Comparison of ENCODE assay signal across 1 cellular context in genomic region chr5:134148986-134149539, GRCh38.
TF ChIP-seq lines count a peak whose summit lies in the region.

No MANE protein-coding gene starts in this region.

TF ChIP-seq in IMR-90, 13 proteins besides CTCF, POLR2A, EP300 and RAD21:
- TF ChIP-seq BHLHE40 (IDR thresholded peaks at IDR 0.05; ENCODE audit: low read depth, low read length) (no peak), RCOR1 (IDR thresholded peaks at IDR 0.05; ENCODE audit: insufficient replicate concordance, low read length) (no peak), CEBPB (IDR thresholded peaks at IDR 0.05; ENCODE audit: low read depth, low read length) (no peak), MAFK (IDR thresholded peaks at IDR 0.05; ENCODE audit: low read depth, low read length) (no peak), RFX5 (IDR thresholded peaks at IDR 0.05; ENCODE audit: low read depth, low read length) (no peak), SMC3 (IDR thresholded peaks at IDR 0.05; ENCODE audit: low read depth, low read length) (no peak), MXI1 (IDR thresholded peaks at IDR 0.05; ENCODE audit: borderline replicate concordance, low read depth, low read length) (no peak), NFE2L2 (IDR thresholded peaks at IDR 0.05; ENCODE audit: low read depth, low read length) (no peak)
- TF ChIP-seq, protein P1, sequence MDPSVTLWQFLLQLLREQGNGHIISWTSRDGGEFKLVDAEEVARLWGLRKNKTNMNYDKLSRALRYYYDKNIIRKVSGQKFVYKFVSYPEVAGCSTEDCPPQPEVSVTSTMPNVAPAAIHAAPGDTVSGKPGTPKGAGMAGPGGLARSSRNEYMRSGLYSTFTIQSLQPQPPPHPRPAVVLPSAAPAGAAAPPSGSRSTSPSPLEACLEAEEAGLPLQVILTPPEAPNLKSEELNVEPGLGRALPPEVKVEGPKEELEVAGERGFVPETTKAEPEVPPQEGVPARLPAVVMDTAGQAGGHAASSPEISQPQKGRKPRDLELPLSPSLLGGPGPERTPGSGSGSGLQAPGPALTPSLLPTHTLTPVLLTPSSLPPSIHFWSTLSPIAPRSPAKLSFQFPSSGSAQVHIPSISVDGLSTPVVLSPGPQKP (IDR thresholded peaks at IDR 0.05; ENCODE audit: borderline replicate concordance, low read depth, low read length) = no peak
- TF ChIP-seq, protein P2, sequence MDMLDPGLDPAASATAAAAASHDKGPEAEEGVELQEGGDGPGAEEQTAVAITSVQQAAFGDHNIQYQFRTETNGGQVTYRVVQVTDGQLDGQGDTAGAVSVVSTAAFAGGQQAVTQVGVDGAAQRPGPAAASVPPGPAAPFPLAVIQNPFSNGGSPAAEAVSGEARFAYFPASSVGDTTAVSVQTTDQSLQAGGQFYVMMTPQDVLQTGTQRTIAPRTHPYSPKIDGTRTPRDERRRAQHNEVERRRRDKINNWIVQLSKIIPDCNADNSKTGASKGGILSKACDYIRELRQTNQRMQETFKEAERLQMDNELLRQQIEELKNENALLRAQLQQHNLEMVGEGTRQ (IDR thresholded peaks at IDR 0.05; ENCODE audit: low read depth, low read length) = no peak
